In the genomic region with DNA sequence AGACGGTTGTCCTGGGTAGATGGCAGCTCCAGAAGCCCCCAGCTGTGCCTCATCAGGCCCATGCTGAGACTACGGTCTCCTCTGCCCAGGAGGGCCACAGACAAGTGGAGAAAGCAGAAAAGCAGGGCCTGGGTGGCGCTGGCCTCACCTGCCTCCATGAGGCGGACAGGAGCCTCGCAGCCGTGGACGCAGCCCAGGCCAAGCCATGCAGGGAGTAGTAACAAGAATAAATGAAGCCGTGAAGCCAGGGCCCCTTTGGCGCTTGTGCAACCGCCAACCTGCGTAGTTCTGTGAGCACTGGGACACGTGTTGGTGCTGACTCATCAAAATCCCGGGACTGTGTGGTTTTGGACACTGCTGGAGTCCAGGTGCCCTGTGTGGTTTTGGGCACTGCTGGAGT, we compare ENCODE assay signal across 20 cellular contexts. TPM values are rescaled to one million over a fixed set of nuclear protein-coding genes. Genes with fewer than 3 reads are reported as not detected.
DNase-seq lines count a peak whose midpoint lies in the region; ATAC-seq, FAIRE-seq and TF ChIP-seq lines count a peak whose summit lies in the region.
"Had no signal": no experiment of that assay in that cellular context is flagged by ENCODE, and none has a peak within 500 bp of the region (broad histone marks: within the 10 kb centered on the region; RNA-seq: fewer than 3 reads in every experiment).

No MANE protein-coding gene starts in this region.

- H3K27me3 Mint-ChIP-seq in endodermal cell (ENCODE audit: insufficient read depth): no peaks in the 10 kb centered on the region
- peaks cover 28% of the 10 kb centered on the region for H3K27me3 Mint-ChIP-seq in progenitor cell of endocrine pancreas
- H3K27me3 Mint-ChIP-seq: CD4-positive, CD25-positive, alpha-beta regulatory T cell had no signal

- no peak overlapping the region for H3K4me3 Mint-ChIP-seq in endodermal cell
- H3K4me3 Mint-ChIP-seq in progenitor cell of endocrine pancreas (ENCODE audit: low read depth): no peak overlapping the region
- H3K4me3 Mint-ChIP-seq: activated CD4-positive, alpha-beta memory T cell treated with anti-CD3 and anti-CD28 coated beads, Interleukin-2, amount 10 ng/mL, durations not matched to agents 7 days and 5 days; CD4-positive, CD25-positive, alpha-beta regulatory T cell; effector memory CD8-positive, alpha-beta T cell; stimulated activated naive CD8-positive, alpha-beta T cell treated with anti-CD3 and anti-CD28 coated beads, Interleukin-15, Interleukin-2, amounts not matched to agents 100 ng/mL and 50 ng/mL, for 24 hours had no signal

- no peaks in the 10 kb centered on the region for H3K4me1 ChIP-seq in endodermal cell (ENCODE audit: control insufficient read depth, insufficient read depth, low read length)
- H3K4me1 ChIP-seq: body of pancreas, sigmoid colon had no signal

- CTCF ChIA-PET in GM10248 (lab: Yijun Ruan, JAX): no interaction called here

- no peaks in the 10 kb centered on the region for H3K9me3 ChIP-seq in endodermal cell (ENCODE audit: control insufficient read depth, low read length)
- H3K9me3 ChIP-seq: body of pancreas, gastrocnemius medialis, sigmoid colon had no signal

- H3K27ac Mint-ChIP-seq in endodermal cell: no peak overlapping the region
- H3K27ac Mint-ChIP-seq in progenitor cell of endocrine pancreas: no peak overlapping the region
- H3K27ac Mint-ChIP-seq: activated CD4-positive, alpha-beta memory T cell treated with anti-CD3 and anti-CD28 coated beads, Interleukin-2, amount 10 ng/mL, durations not matched to agents 7 days and 5 days; effector memory CD8-positive, alpha-beta T cell; naive thymus-derived CD4-positive, alpha-beta T cell; stimulated activated naive CD8-positive, alpha-beta T cell treated with anti-CD3 and anti-CD28 coated beads, Interleukin-15, Interleukin-2, amounts not matched to agents 100 ng/mL and 50 ng/mL, for 24 hours had no signal

- H3K9me3 Mint-ChIP-seq in endodermal cell: no peaks in the 10 kb centered on the region
- no peaks in the 10 kb centered on the region for H3K9me3 Mint-ChIP-seq in progenitor cell of endocrine pancreas (ENCODE audit: low read depth)
- H3K9me3 Mint-ChIP-seq: activated CD4-positive, alpha-beta memory T cell treated with anti-CD3 and anti-CD28 coated beads, Interleukin-2, amount 10 ng/mL, durations not matched to agents 7 days and 5 days; effector memory CD8-positive, alpha-beta T cell; stimulated activated naive CD8-positive, alpha-beta T cell treated with anti-CD3 and anti-CD28 coated beads, Interleukin-15, Interleukin-2, amounts not matched to agents 100 ng/mL and 50 ng/mL, for 24 hours had no signal

- POLR2A ChIA-PET in GM10248 (lab: Yijun Ruan, JAX): no interaction called here

- DNase-seq in H54 (ENCODE audit: insufficient read length, low spot score) (peak; percentile 63), NB4 (ENCODE audit: low read depth) (peak; percentile 15), endodermal cell (no peak), progenitor cell of endocrine pancreas (ENCODE audit: low spot score, unreplicated experiment) (no peak), GM10248 (ENCODE audit: extremely low spot score) (no peak), left ventricle myocardium superior (no peak)
- DNase-seq: activated CD4-positive, alpha-beta memory T cell treated with anti-CD3 and anti-CD28 coated beads, Interleukin-2, amount 10 ng/mL, durations not matched to agents 7 days and 5 days; activated effector memory CD4-positive, alpha-beta T cell treated with Interleukin-2 at 50 U/mL for 16 hours; CD4-positive, CD25-positive, alpha-beta regulatory T cell; effector memory CD8-positive, alpha-beta T cell; gastrocnemius medialis; GF-D8; naive thymus-derived CD4-positive, alpha-beta T cell; NCI-H1105 treated with DMSO at 0.1 percent for 48 hours; sigmoid colon had no signal

- 84 to 88% methylated on average over 12 to 13 of the region's 13 CpGs for WGBS in endodermal cell (ENCODE audit: insufficient coverage in 1 of 2, insufficient read length in 1 of 2), 2 experiments

- no peak for FAIRE-seq in H54 (lab: Jason Lieb, UNC)
- FAIRE-seq: islet of Langerhans, TTC549 had no signal

- intact Hi-C loops in left ventricle myocardium superior (cut with micrococcal nuclease): no loop called here

- no peak for TF ChIP-seq POLR2A in H54 (IDR thresholded peaks at IDR 0.05; ENCODE audit: low read depth, low read length)
- no peak for TF ChIP-seq POLR2A in NB4 (IDR thresholded peaks at IDR 0.05; ENCODE audit: extremely low read depth, insufficient read length)

- ATAC-seq in GM21515 (IDR thresholded peaks at IDR 0.05; ENCODE audit: unreplicated experiment) (no peak), left ventricle myocardium superior (no peak)
- ATAC-seq: body of pancreas; effector memory CD8-positive, alpha-beta T cell; gastrocnemius medialis; naive thymus-derived CD4-positive, alpha-beta T cell had no signal

- TF ChIP-seq CTCF in NB4 (IDR thresholded peaks at IDR 0.05; ENCODE audit: low read depth, low read length) (no peak), endodermal cell (conservative IDR thresholded peaks at IDR 0.05) (peak; percentile 53), progenitor cell of endocrine pancreas (IDR thresholded peaks at IDR 0.05; ENCODE audit: unreplicated experiment) (peak; percentile 10), GM10248 (IDR thresholded peaks at IDR 0.05; ENCODE audit: control extremely low read depth, extremely low read depth, low read depth, missing control alignments) (no peak)

- H3K27me3 ChIP-seq in endodermal cell (ENCODE audit: control insufficient read depth, insufficient read depth, low read length, poor library complexity, severe bottlenecking): no peaks in the 10 kb centered on the region

- H3K9ac ChIP-seq in endodermal cell (ENCODE audit: extremely low read depth, low read length, poor library complexity, severe bottlenecking): no peak overlapping the region

- H3K36me3 ChIP-seq in endodermal cell (ENCODE audit: control insufficient read depth, insufficient read depth, low read length): no peaks in the 10 kb centered on the region
- H3K36me3 ChIP-seq: gastrocnemius medialis, sigmoid colon had no signal

- H3K4me3 ChIP-seq in NB4 (ENCODE audit: low read depth, low read length): no peak overlapping the region
- H3K4me3 ChIP-seq in endodermal cell (ENCODE audit: low read length): no peak overlapping the region
- H3K4me3 ChIP-seq: body of pancreas, gastrocnemius medialis, sigmoid colon had no signal

- H3K36me3 Mint-ChIP-seq in endodermal cell (ENCODE audit: low read depth) (no peaks in the 10 kb centered on the region), progenitor cell of endocrine pancreas (ENCODE audit: insufficient read depth) (no peaks in the 10 kb centered on the region)
- H3K36me3 Mint-ChIP-seq: CD4-positive, CD25-positive, alpha-beta regulatory T cell; naive thymus-derived CD4-positive, alpha-beta T cell had no signal

- H3K4me1 Mint-ChIP-seq in endodermal cell (peaks cover 10% of the 10 kb centered on the region), progenitor cell of endocrine pancreas (ENCODE audit: low read depth) (peaks cover 5% of the 10 kb centered on the region)
- H3K4me1 Mint-ChIP-seq: activated CD4-positive, alpha-beta memory T cell treated with anti-CD3 and anti-CD28 coated beads, Interleukin-2, amount 10 ng/mL, durations not matched to agents 7 days and 5 days; CD4-positive, CD25-positive, alpha-beta regulatory T cell; naive thymus-derived CD4-positive, alpha-beta T cell had no signal

- H3K27ac ChIP-seq in endodermal cell (ENCODE audit: low read depth, low read length): no peak overlapping the region
- H3K27ac ChIP-seq: body of pancreas, gastrocnemius medialis, sigmoid colon had no signal

RNA-seq across cellular contexts. Expression of a gene that starts 12.3 kb away (rescaled TPM):
- 1 to 10 TPM in 1 of 2 donors, under 1 TPM in 1; 0.35 to 2.3 TPM for total RNA-seq in endodermal cell
- 0.18 TPM for polyA plus RNA-seq in endodermal cell (2013, experiment 1 of 2)
- polyA plus RNA-seq in endodermal cell (2013, experiment 2 of 2): 0.08 TPM
- 0.44 and 0.60 TPM in 2 replicates for total RNA-seq in progenitor cell of endocrine pancreas
- total RNA-seq in left ventricle myocardium superior: not detected
- total RNA-seq: body of pancreas; CD4-positive, CD25-positive, alpha-beta regulatory T cell had no signal
- polyA plus RNA-seq: CD4-positive, CD25-positive, alpha-beta regulatory T cell; naive thymus-derived CD4-positive, alpha-beta T cell had no signal

Comparison
In these comparisons a context has a peak if more than half of its experiments do, and no peak if none do; other contexts are left out.
1. DNase-seq: peak in H54 (single experiment) and NB4 (single experiment); none in endodermal cell (single experiment), progenitor cell of endocrine pancreas (single experiment), GM10248 (single experiment) and left ventricle myocardium superior (single experiment).
2. CTCF ChIP-seq: peak in endodermal cell (single experiment) and progenitor cell of endocrine pancreas (single experiment); none in NB4 (single experiment) and GM10248 (single experiment).